1 cellular context compared by ENCODE assay signal in genomic region chr22:38455530-38456271, GRCh38.
TF ChIP-seq lines count a peak whose summit lies in the region.

No MANE protein-coding gene starts in this region.

TF ChIP-seq in SK-N-SH treated with all-trans-retinoic acid at 6 μM for 48 hours, 23 proteins besides CTCF, POLR2A, EP300 and RAD21 (continued from another document):
- TF ChIP-seq PATZ1 (CRISPR knock-in tag; IDR thresholded peaks at IDR 0.05; ENCODE audit: borderline replicate concordance) (no peak), PPARA (CRISPR knock-in tag; IDR thresholded peaks at IDR 0.05; ENCODE audit: borderline replicate concordance) (no peak)
